ENCODE assay signal across 14 cellular contexts in the genomic region with DNA sequence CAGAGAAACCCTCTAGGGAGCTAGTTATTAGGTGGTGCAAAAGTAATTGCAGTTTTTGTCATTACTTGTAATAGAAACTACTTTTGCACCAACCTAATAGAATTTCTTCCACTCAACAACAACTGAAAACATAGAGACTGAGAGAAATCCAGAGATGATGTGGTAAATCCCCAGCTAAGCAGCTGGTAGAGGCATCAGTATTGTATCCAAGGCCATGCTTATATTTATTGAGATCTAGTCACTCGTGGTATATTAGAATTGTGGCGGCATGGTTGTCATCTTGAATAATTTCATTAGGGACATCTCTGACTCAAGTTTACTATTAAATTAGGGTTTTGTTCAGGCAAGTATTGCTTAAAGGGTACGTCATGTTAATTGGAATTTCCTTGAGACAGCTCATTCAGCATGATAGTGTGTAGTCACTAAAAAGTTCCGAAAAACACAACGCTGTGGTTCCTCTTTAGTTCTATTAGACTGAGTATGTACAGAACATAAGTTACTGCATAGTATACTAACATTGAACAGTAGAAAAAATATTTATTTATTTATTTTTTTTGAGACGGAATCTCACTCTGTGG. TPM values are rescaled to one million over a fixed set of nuclear protein-coding genes. Genes with fewer than 3 reads are reported as not detected.
DNase-seq lines count a peak whose midpoint lies in the region; ATAC-seq, FAIRE-seq and TF ChIP-seq lines count a peak whose summit lies in the region.
"Had no signal": no experiment of that assay in that cellular context is flagged by ENCODE, and none has a peak within 500 bp of the region (broad histone marks: within the 10 kb centered on the region; RNA-seq: fewer than 3 reads in every experiment).

No MANE protein-coding gene starts in this region.

- H3K27me3 ChIP-seq in GM23248 (replicated peaks; ENCODE audit: insufficient read depth) (no peaks in the 10 kb centered on the region), bronchial epithelial cell (ENCODE audit: control insufficient read depth, insufficient read depth, low read length) (no peaks in the 10 kb centered on the region), pancreas (no peaks in the 10 kb centered on the region)
- H3K27me3 ChIP-seq: BLaER1 had no signal

- H3K79me2 ChIP-seq in GM23248 (ENCODE audit: insufficient read depth): peaks cover 86% of the 10 kb centered on the region

- H3K9ac ChIP-seq in GM23248: peak overlapping the region; percentile 24; the same call in 1 of the 2 replicates
- H3K9ac ChIP-seq: BLaER1 had no signal

- peaks cover 32% of the 10 kb centered on the region for H4K20me1 ChIP-seq in GM23248 (ENCODE audit: insufficient read depth)

- no peak overlapping the region for H2AFZ ChIP-seq in GM23248

- H3K4me3 Mint-ChIP-seq in memory B cell: no peak overlapping the region
- H3K4me3 Mint-ChIP-seq: brain, nephron had no signal

- no peaks in the 10 kb centered on the region for H3K9me3 Mint-ChIP-seq in memory B cell

- in situ Hi-C loops in GM23248 (cut with MboI): no loop called here

- DNase-seq in AG10803 (ENCODE audit: low read depth) (peak; percentile 41), GM23248 (peak; percentile 87), bronchial epithelial cell (ENCODE audit: low read depth) (peak; percentile 86), memory B cell (ENCODE audit: low spot score in 2 of 2) (no peak), left lobe of liver (ENCODE audit: low spot score) (no peak), pancreas (no peak), HTR-8/SVneo (ENCODE audit: insufficient read length, low spot score) (no peak), superior temporal gyrus (ENCODE audit: extremely low spot score) (no peak)
- DNase-seq: NCI-H1048; stimulated activated CD4-positive, alpha-beta T cell treated with anti-CD3 and anti-CD28 coated beads, Interleukin-15, amount 100 ng/mL, for 24 hours had no signal

- H3K4me3 ChIP-seq in AG10803 (ENCODE audit: low read length) (no peak overlapping the region), GM23248 (peak overlapping the region; percentile 9; the same call in 1 of the 2 replicates), bronchial epithelial cell (ENCODE audit: low read depth, low read length) (no peak overlapping the region), pancreas (no peak overlapping the region)
- H3K4me3 ChIP-seq: BLaER1 had no signal

- peak overlapping the region; percentile 41 for H3K27ac Mint-ChIP-seq in memory B cell

- intact Hi-C loops in pancreas (cut with DNase I): no loop called here

- TF ChIP-seq CTCF in AG10803 (conservative IDR thresholded peaks at IDR 0.05; ENCODE audit: low read length): no peak
- no peak for TF ChIP-seq CTCF in bronchial epithelial cell (IDR thresholded peaks at IDR 0.05; ENCODE audit: insufficient read depth, low read length, severe bottlenecking)
- no peak for TF ChIP-seq CTCF in pancreas (IDR thresholded peaks at IDR 0.05)

- H3K9me3 ChIP-seq in GM23248 (ENCODE audit: low read depth): no peaks in the 10 kb centered on the region
- H3K9me3 ChIP-seq in pancreas: no peaks in the 10 kb centered on the region

- no peak for FAIRE-seq in bronchial epithelial cell (lab: Jason Lieb, UNC)
- no peak for FAIRE-seq in pancreas (lab: Jason Lieb, UNC)
- FAIRE-seq in HTR-8/SVneo (lab: Jason Lieb, UNC): no peak
- FAIRE-seq: TTC549 had no signal

- H3K4me1 ChIP-seq in GM23248 (ENCODE audit: insufficient read depth) (peaks cover 43% of the 10 kb centered on the region), pancreas (peaks cover 0 to 11% (median 5%) of the 10 kb centered on the region in 3 donors)

- no peaks in the 10 kb centered on the region for H3K27me3 Mint-ChIP-seq in memory B cell
- H3K27me3 Mint-ChIP-seq: brain had no signal

- H3K4me1 Mint-ChIP-seq in memory B cell: peaks cover 57% of the 10 kb centered on the region
- H3K4me1 Mint-ChIP-seq: nephron had no signal

- H3K27ac ChIP-seq in GM23248 (peak overlapping the region; percentile 69), pancreas (no peak overlapping the region)
- H3K27ac ChIP-seq: BLaER1 had no signal

- H3K9me2 ChIP-seq in GM23248 (ENCODE audit: insufficient read depth): no peaks in the 10 kb centered on the region

- peak overlapping the region; percentile 38 for H3K4me2 ChIP-seq in GM23248 (ENCODE audit: unreplicated experiment)

- no peaks in the 10 kb centered on the region for H3K36me3 ChIP-seq in GM23248 (ENCODE audit: low read depth)
- H3K36me3 ChIP-seq in bronchial epithelial cell (ENCODE audit: control insufficient read depth, insufficient read depth, low read length): no peaks in the 10 kb centered on the region
- H3K36me3 ChIP-seq in pancreas: no peaks in the 10 kb centered on the region

- peaks cover 60% of the 10 kb centered on the region for H3F3A ChIP-seq in GM23248 (ENCODE audit: insufficient read depth)

- H3K36me3 Mint-ChIP-seq in memory B cell: peaks cover 12% of the 10 kb centered on the region

- ATAC-seq in memory B cell (ENCODE audit: low read depth) (no peak), left lobe of liver (no peak), pancreas (no peak)

- WGBS in GM23248 (ENCODE audit: low coverage in 1 of 2, low lambda C conversion rate in 2 of 2, missing lambda C conversion rate in 2 of 2), 2 experiments: 15 to 16% methylated on average over 6 of the region's 6 CpGs
- 96 to 97% methylated on average over 6 of the region's 6 CpGs for WGBS in pancreas, 2 donors

RNA-seq across cellular contexts. Expression of gene PAK2, which starts 35.3 kb away (rescaled TPM):
- 22.6 and 24.4 TPM in 2 replicates for total RNA-seq in GM23248 (2014; rRNA removed; shearing (Covaris generic))
- polyA plus RNA-seq in GM23248 (2016; fragmentation: Nextera tagmentation; extraction: Ambion mirVana) (29.4 and 30.5 TPM in 2 replicates), pancreas (1 to 10 TPM; 7.5 to 9.8 TPM)
- total RNA-seq in bronchial epithelial cell (36.2 and 36.9 TPM in 2 replicates), left lobe of liver (37.4 TPM), pancreas (10 to 100 TPM; 12.4 to 36.2 (median 22.0) TPM)

Comparison
In these comparisons a context has a peak if more than half of its experiments do, and no peak if none do; other contexts are left out.
1. DNase-seq: peak in AG10803 (single experiment), GM23248 (single experiment) and bronchial epithelial cell (single experiment); none in memory B cell (0 of 2), left lobe of liver (single experiment), pancreas (0 of 6), HTR-8/SVneo (single experiment) and superior temporal gyrus (single experiment).